ENCODE assay signal across 25 cellular contexts in the genomic region with DNA sequence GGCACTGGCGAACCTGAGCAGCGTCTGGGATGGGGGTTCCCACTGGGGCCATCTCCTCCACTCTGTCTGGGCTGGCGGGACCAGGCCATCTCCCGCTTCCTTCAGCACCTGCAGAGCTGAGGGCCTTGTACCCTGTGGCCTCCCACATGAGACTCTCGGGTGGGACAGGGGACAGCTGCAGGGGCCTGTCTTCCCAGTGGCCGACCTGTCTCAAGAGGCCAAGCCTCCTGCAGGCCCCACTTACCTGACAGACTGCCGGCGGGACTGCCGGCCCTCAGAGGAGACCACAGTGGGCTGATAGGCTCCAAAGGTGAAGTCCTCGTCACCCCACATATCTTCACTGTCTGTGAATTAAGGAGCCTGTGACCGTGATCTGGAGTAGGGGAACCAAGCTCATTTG. TPM values are rescaled to one million over a fixed set of nuclear protein-coding genes. Genes with fewer than 3 reads are reported as not detected.
DNase-seq lines count a peak whose midpoint lies in the region; ATAC-seq and TF ChIP-seq lines count a peak whose summit lies in the region.
"Had no signal": no experiment of that assay in that cellular context is flagged by ENCODE, and none has a peak within 500 bp of the region (broad histone marks: within the 10 kb centered on the region; RNA-seq: fewer than 3 reads in every experiment).

No MANE protein-coding gene starts in this region.

- peaks cover 9% of the 10 kb centered on the region for H3K9me3 Mint-ChIP-seq in glutamatergic neuron (ENCODE audit: unreplicated experiment)
- H3K9me3 Mint-ChIP-seq: CD14-positive monocyte; CD4-positive, alpha-beta memory T cell; CD4-positive, CD25-positive, alpha-beta regulatory T cell; CD8-positive, alpha-beta memory T cell had no signal

- no peak overlapping the region for H3K4me3 ChIP-seq in BLaER1 treated with 17β-estradiol and CSF1 and Interleukin-3, amounts not matched to agents 10 nM and 100 nM
- H3K4me3 ChIP-seq in H7 (ENCODE audit: insufficient read depth, low read depth, low read length) (no peak overlapping the region), osteoblast (ENCODE audit: insufficient read depth, low read length) (no peak overlapping the region)
- H3K4me3 ChIP-seq: A549, GM12878 had no signal

- peaks cover 28 to 38% (median 34%) of the 10 kb centered on the region in 10 experiments for H3K4me1 ChIP-seq in BLaER1 treated with 17β-estradiol and CSF1 and Interleukin-3, amounts not matched to agents 10 nM and 100 nM
- no peaks in the 10 kb centered on the region for H3K4me1 ChIP-seq in osteoblast (ENCODE audit: insufficient read depth, low read length)
- H3K4me1 ChIP-seq: A549 had no signal

- peaks cover 10% of the 10 kb centered on the region for H3K27me3 Mint-ChIP-seq in glutamatergic neuron (ENCODE audit: unreplicated experiment)
- H3K27me3 Mint-ChIP-seq: B cell; CD4-positive, alpha-beta memory T cell; CD4-positive, CD25-positive, alpha-beta regulatory T cell had no signal

- H3K79me2 ChIP-seq in osteoblast (ENCODE audit: insufficient read depth, low read length), result no peaks in the 10 kb centered on the region

- peak overlapping the region in 5 of 11 experiments; percentile 15 to 83 (median 70); a peak in 3 of 22 replicates for H3K4me2 ChIP-seq in BLaER1 treated with 17β-estradiol and CSF1 and Interleukin-3, amounts not matched to agents 10 nM and 100 nM
- no peak overlapping the region for H3K4me2 ChIP-seq in osteoblast (ENCODE audit: insufficient read depth, low read length)
- H3K4me2 ChIP-seq: A549 had no signal

- H3K4me1 Mint-ChIP-seq in glutamatergic neuron (ENCODE audit: low read depth, unreplicated experiment), result peaks cover 13% of the 10 kb centered on the region
- H3K4me1 Mint-ChIP-seq: B cell; CD4-positive, CD25-positive, alpha-beta regulatory T cell; CD8-positive, alpha-beta memory T cell had no signal

- no peaks in the 10 kb centered on the region for H4K20me1 ChIP-seq in BLaER1 treated with 17β-estradiol and CSF1 and Interleukin-3, amounts not matched to agents 10 nM and 100 nM
- no peaks in the 10 kb centered on the region for H4K20me1 ChIP-seq in osteoblast (ENCODE audit: insufficient read depth, low read length)

- 0 out of 22 replicates have a peak, but pooled peaks cover 0 to 2% (median 0%) of the 10 kb centered on the region in 11 experiments for H3K36me3 ChIP-seq in BLaER1 treated with 17β-estradiol and CSF1 and Interleukin-3, amounts not matched to agents 10 nM and 100 nM
- H3K36me3 ChIP-seq in H7 (replicated peaks; ENCODE audit: control insufficient read depth, insufficient read depth, low read length), result peaks cover 10% of the 10 kb centered on the region
- peaks cover 16% of the 10 kb centered on the region for H3K36me3 ChIP-seq in osteoblast (ENCODE audit: insufficient read depth, low read length)

- peak overlapping the region in 2 of 11 experiments; percentile 4 to 19; a peak in 2 of 22 replicates for H3K9ac ChIP-seq in BLaER1 treated with 17β-estradiol and CSF1 and Interleukin-3, amounts not matched to agents 10 nM and 100 nM

- no peak for ATAC-seq in HG03025 (IDR thresholded peaks at IDR 0.05; ENCODE audit: low FRiP score, unreplicated experiment)
- ATAC-seq: A549, GM12878 had no signal

- H3K27ac Mint-ChIP-seq in glutamatergic neuron (ENCODE audit: unreplicated experiment), result peak overlapping the region; percentile 43
- H3K27ac Mint-ChIP-seq: B cell; CD14-positive monocyte; CD4-positive, alpha-beta memory T cell; CD4-positive, CD25-positive, alpha-beta regulatory T cell; CD8-positive, alpha-beta memory T cell had no signal

- DNase-seq in H7 (peak; percentile 33), glutamatergic neuron (no peak), osteoblast (ENCODE audit: insufficient read length, low spot score, missing footprints) (peak; percentile 9), anterior cingulate cortex (lab: John Stamatoyannopoulos, UW) (no peak)
- DNase-seq in NK-92 treated with Interleukin-12 subunit alpha and Interleukin-12 subunit beta, amount 100 ng/mL, for 24 hours (lab: John Stamatoyannopoulos, UW), result no peak
- DNase-seq: AML-193; C1 segment of cervical spinal cord; CD4-positive, alpha-beta memory T cell; CD4-positive, CD25-positive, alpha-beta regulatory T cell; CD8-positive, alpha-beta memory T cell; COR-L47; DMS 273 treated with DMSO at 0.1 percent for 48 hours; DMS153; DMS53; DMS79; DND-41; EL; GDM1 had no signal

- H3K4me3 Mint-ChIP-seq in glutamatergic neuron (ENCODE audit: unreplicated experiment), result no peak overlapping the region
- H3K4me3 Mint-ChIP-seq: B cell; CD14-positive monocyte; CD4-positive, alpha-beta memory T cell; CD4-positive, CD25-positive, alpha-beta regulatory T cell; CD8-positive, alpha-beta memory T cell had no signal

- no peak overlapping the region for H2AFZ ChIP-seq in osteoblast (ENCODE audit: low read length)

- H3K9me3 ChIP-seq in BLaER1 treated with 17β-estradiol and CSF1 and Interleukin-3, amounts not matched to agents 10 nM and 100 nM (replicated peaks in 1 of 11), result no peaks in the 10 kb centered on the region
- H3K9me3 ChIP-seq in osteoblast (ENCODE audit: low read depth, low read length), result no peaks in the 10 kb centered on the region
- H3K9me3 ChIP-seq: A549 had no signal

- no peaks in the 10 kb centered on the region for H3K36me3 Mint-ChIP-seq in glutamatergic neuron (ENCODE audit: unreplicated experiment)
- H3K36me3 Mint-ChIP-seq: CD14-positive monocyte had no signal

- H3K27me3 ChIP-seq in BLaER1 treated with 17β-estradiol and CSF1 and Interleukin-3, amounts not matched to agents 10 nM and 100 nM, result no peaks in the 10 kb centered on the region
- H3K27me3 ChIP-seq in H7 (ENCODE audit: control insufficient read depth, insufficient read depth, low read length) (no peaks in the 10 kb centered on the region), osteoblast (ENCODE audit: insufficient read depth, low read length) (no peaks in the 10 kb centered on the region)

- H3K27ac ChIP-seq in BLaER1 treated with 17β-estradiol and CSF1 and Interleukin-3, amounts not matched to agents 10 nM and 100 nM, result peak overlapping the region in 7 of 11 experiments; percentile 13 to 55 (median 42); a peak in 7 of 22 replicates
- no peak overlapping the region for H3K27ac ChIP-seq in osteoblast (ENCODE audit: low read depth, low read length)
- H3K27ac ChIP-seq: 22Rv1, A549 had no signal

- TF ChIP-seq CTCF in glutamatergic neuron (IDR thresholded peaks at IDR 0.05; ENCODE audit: partially characterized antibody, unreplicated experiment), result no peak
- no peak for TF ChIP-seq CTCF in osteoblast (IDR thresholded peaks at IDR 0.05; ENCODE audit: extremely low read depth, low read depth, low read length)

RNA-seq across cellular contexts. Expression of gene FBF1, which starts 15.7 kb away (rescaled TPM):
- total RNA-seq in H7 (2014; rRNA removed; shearing (Covaris generic)), result 17.9 and 27.7 TPM in 2 replicates
- total RNA-seq in glutamatergic neuron (ENCODE audit: unreplicated experiment), result 110 TPM
- total RNA-seq in osteoblast, result 14.1 and 17.1 TPM in 2 replicates

RNA-seq across cellular contexts. Expression of gene MRPL38, which starts 20.4 kb away (rescaled TPM):
- total RNA-seq in H7 (2014; rRNA removed; shearing (Covaris generic)), result 100 and 125 TPM in 2 replicates
- total RNA-seq in glutamatergic neuron (ENCODE audit: unreplicated experiment) (133 TPM), osteoblast (36.6 and 37.1 TPM in 2 replicates)

RNA-seq across cellular contexts. Expression of gene TRIM65, which starts 28.4 kb away (rescaled TPM):
- total RNA-seq in H7 (2014; rRNA removed; shearing (Covaris generic)), result 66.4 and 69.4 TPM in 2 replicates
- total RNA-seq in glutamatergic neuron (ENCODE audit: unreplicated experiment), result 24.3 TPM
- total RNA-seq in osteoblast, result 22.8 and 23.3 TPM in 2 replicates

RNA-seq across cellular contexts. Expression of gene TRIM47, which starts 46.7 kb away (rescaled TPM):
- 8.5 and 14.1 TPM in 2 replicates for total RNA-seq in H7 (2014; rRNA removed; shearing (Covaris generic))
- 2.1 TPM for total RNA-seq in glutamatergic neuron (ENCODE audit: unreplicated experiment)
- total RNA-seq in osteoblast, result 21.7 and 22.4 TPM in 2 replicates

RNA-seq across cellular contexts. Expression of gene ACOX1, which starts 53.9 kb away (rescaled TPM):
- 35.1 and 38.3 TPM in 2 replicates for total RNA-seq in H7 (2014; rRNA removed; shearing (Covaris generic))
- total RNA-seq in glutamatergic neuron (ENCODE audit: unreplicated experiment) (52.9 TPM), osteoblast (59.2 and 59.4 TPM in 2 replicates)

Comparison
In these comparisons a context has a peak if more than half of its experiments do, and no peak if none do; other contexts are left out.
1. DNase-seq: peak in H7 (single experiment) and osteoblast (single experiment); none in glutamatergic neuron (single experiment), NK-92 treated with Interleukin-12 subunit alpha and Interleukin-12 subunit beta, amount 100 ng/mL, for 24 hours (single experiment) and anterior cingulate cortex (0 of 58).